Comparison of ENCODE assay signal across 7 cellular contexts in the genomic region with DNA sequence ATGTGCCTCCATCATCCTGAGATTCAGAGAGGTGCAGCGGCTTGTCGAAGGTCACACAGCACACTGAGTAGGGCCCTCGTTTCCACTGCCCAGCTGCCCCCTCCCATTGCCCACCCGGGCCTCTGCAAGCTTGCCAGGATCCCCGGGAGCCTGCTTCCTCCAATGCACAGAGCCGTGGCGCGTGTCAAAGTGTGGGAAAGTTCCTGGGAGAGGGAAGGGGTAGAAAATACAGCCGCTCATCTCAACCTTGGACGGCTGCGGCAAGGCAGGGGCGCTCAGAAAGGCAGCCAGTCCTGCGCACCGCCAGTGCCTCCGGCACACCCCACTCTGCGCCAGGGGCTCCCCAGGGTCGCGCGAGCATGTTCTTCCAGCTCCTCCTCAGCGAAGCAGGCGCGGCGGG. TPM values are rescaled to one million over a fixed set of nuclear protein-coding genes. Genes with fewer than 3 reads are reported as not detected.
"Had no signal": no experiment of that assay in that cellular context is flagged by ENCODE, and none has a peak within 500 bp of the region (broad histone marks: within the 10 kb centered on the region; RNA-seq: fewer than 3 reads in every experiment).

No MANE protein-coding gene starts in this region.

RNA-seq across cellular contexts. Expression of a gene that starts 56.3 kb away (rescaled TPM):
- total RNA-seq: activated CD4-positive, alpha-beta memory T cell treated with anti-CD3 and anti-CD28 coated beads, Interleukin-2, amount 10 ng/mL, durations not matched to agents 7 days and 5 days; activated CD4-positive, alpha-beta T cell treated with anti-CD3 and anti-CD28 coated beads for 36 hours; activated CD4-positive, alpha-beta T cell treated with anti-CD3 and anti-CD28 coated beads, Interleukin-2, amount 10 ng/mL, durations not matched to agents 7 days and 5 days; activated T-helper 2 cell treated with anti-CD3 and anti-CD28 coated beads, Interferon-gamma antibody, Interleukin-2, Interleukin-4, amounts not matched to agents 10 μg/mL and 5 μg/mL and 100 μg/mL, durations not matched to agents 14 hours and 24 hours and 36 hours; bronchial epithelial cell; T-helper 1 cell treated with Interleukin-12 subunit alpha and Interleukin-12 subunit beta and Interleukin-4 antibody, amounts not matched to agents 30 ng/mL and 1 ng/mL, for 36 hours had no signal
- polyA plus RNA-seq: cardiac muscle cell had no signal
